ENCODE assay signal across 10 cellular contexts in genomic region chr17:78414178-78415162, GRCh38. TPM values are rescaled to one million over a fixed set of nuclear protein-coding genes. Genes with fewer than 3 reads are reported as not detected.
A peak's percentile ranks its signal among the peaks of the same experiment; 100 is the strongest.
DNase-seq lines count a peak whose midpoint lies in the region; ATAC-seq and TF ChIP-seq lines count a peak whose summit lies in the region.
"Had no signal": no experiment of that assay in that cellular context is flagged by ENCODE, and none has a peak within 500 bp of the region (broad histone marks: within the 10 kb centered on the region; RNA-seq: fewer than 3 reads in every experiment).

No MANE protein-coding gene starts in this region.

- H3K9me3 ChIP-seq in right atrium auricular region (no peaks in the 10 kb centered on the region), suprapubic skin (no peaks in the 10 kb centered on the region)

- H3K27ac ChIP-seq in right atrium auricular region (peak overlapping the region; percentile 38 to 57), suprapubic skin (no peak overlapping the region)

- peaks cover 3% of the 10 kb centered on the region for H3K36me3 ChIP-seq in right atrium auricular region
- H3K36me3 ChIP-seq in suprapubic skin: peaks cover 27% of the 10 kb centered on the region

- H3K9me3 Mint-ChIP-seq in IgD-negative memory B cell: no peaks in the 10 kb centered on the region

- TF ChIP-seq EP300 in suprapubic skin (IDR thresholded peaks at IDR 0.05): no peak

- H3K4me1 Mint-ChIP-seq in IgD-negative memory B cell: peaks cover 10 to 12% (median 12%) of the 10 kb centered on the region in 3 donors

- TF ChIP-seq CTCF in right atrium auricular region (IDR thresholded peaks at IDR 0.05): no peak
- TF ChIP-seq CTCF in suprapubic skin (IDR thresholded peaks at IDR 0.05): no peak

- H3K27me3 ChIP-seq in right atrium auricular region: no peaks in the 10 kb centered on the region
- H3K27me3 ChIP-seq in suprapubic skin: no peaks in the 10 kb centered on the region

- WGBS in suprapubic skin: 89% methylated on average over 12 of the region's 34 CpGs

- TF ChIP-seq POLR2A in suprapubic skin (IDR thresholded peaks at IDR 0.05): no peak

- no peaks in the 10 kb centered on the region for H3K36me3 Mint-ChIP-seq in IgD-negative memory B cell

- H3K27me3 Mint-ChIP-seq in IgD-negative memory B cell: no peaks in the 10 kb centered on the region

- DNase-seq in activated T-cell treated with anti-CD3 and anti-CD28 coated beads for 48 hours (ENCODE audit: low read depth) (peak; percentile 35), right atrium auricular region (ENCODE audit: low spot score) (no peak), suprapubic skin (ENCODE audit: low spot score in 2 of 2) (no peak)
- DNase-seq in stimulated activated CD4-positive, alpha-beta T cell treated with anti-CD3 and anti-CD28 coated beads, Interleukin-2, amount 100 ng/mL, for 24 hours: peak; percentile 43 to 54
- DNase-seq: EL had no signal

- H3K4me3 Mint-ChIP-seq in IgD-negative memory B cell: peak overlapping the region in 1 of 4 donors; percentile 73

- no peak for ATAC-seq in GM21381 (IDR thresholded peaks at IDR 0.05; ENCODE audit: unreplicated experiment)
- ATAC-seq in GM21423 (IDR thresholded peaks at IDR 0.05; ENCODE audit: unreplicated experiment): no peak
- ATAC-seq in GM19463 (IDR thresholded peaks at IDR 0.05; ENCODE audit: unreplicated experiment): no peak
- ATAC-seq: left colon had no signal

- peaks cover 0 to 79% of the 10 kb centered on the region in 2 donors for H3K4me1 ChIP-seq in right atrium auricular region
- H3K4me1 ChIP-seq in suprapubic skin: peaks cover 43% of the 10 kb centered on the region

- H3K4me3 ChIP-seq in right atrium auricular region (no peak overlapping the region), suprapubic skin (no peak overlapping the region)

- H3K27ac Mint-ChIP-seq in IgD-negative memory B cell: peak overlapping the region in 2 of 3 donors; percentile 63 to 87

RNA-seq across cellular contexts. Expression of gene PGS1, which starts 36.0 kb away (rescaled TPM):
- 49.7 TPM for polyA plus RNA-seq in IgD-negative memory B cell
- total RNA-seq in right atrium auricular region (10 to 100 TPM; 21.2 to 21.8 TPM), suprapubic skin (10 to 100 TPM; 23.9 to 51.7 (median 34.2) TPM)

RNA-seq across cellular contexts. Expression of gene SOCS3, which starts 54.6 kb away (rescaled TPM):
- polyA plus RNA-seq in IgD-negative memory B cell: 17.3 TPM
- total RNA-seq in right atrium auricular region (10 to 100 TPM; 39.9 to 56.8 TPM), suprapubic skin (100 to 1,000 TPM in 1 of 4 donors, 10 to 100 TPM in 3; 33.2 to 264 (median 60.9) TPM)

Comparison
In these comparisons a context has a peak if more than half of its experiments do, and no peak if none do; other contexts are left out.
1. DNase-seq: peak in activated T-cell treated with anti-CD3 and anti-CD28 coated beads for 48 hours (single experiment) and stimulated activated CD4-positive, alpha-beta T cell treated with anti-CD3 and anti-CD28 coated beads, Interleukin-2, amount 100 ng/mL, for 24 hours (2 of 2); none in right atrium auricular region (single experiment) and suprapubic skin (0 of 2).